Comparison of ENCODE assay signal across 15 cellular contexts in the genomic region with DNA sequence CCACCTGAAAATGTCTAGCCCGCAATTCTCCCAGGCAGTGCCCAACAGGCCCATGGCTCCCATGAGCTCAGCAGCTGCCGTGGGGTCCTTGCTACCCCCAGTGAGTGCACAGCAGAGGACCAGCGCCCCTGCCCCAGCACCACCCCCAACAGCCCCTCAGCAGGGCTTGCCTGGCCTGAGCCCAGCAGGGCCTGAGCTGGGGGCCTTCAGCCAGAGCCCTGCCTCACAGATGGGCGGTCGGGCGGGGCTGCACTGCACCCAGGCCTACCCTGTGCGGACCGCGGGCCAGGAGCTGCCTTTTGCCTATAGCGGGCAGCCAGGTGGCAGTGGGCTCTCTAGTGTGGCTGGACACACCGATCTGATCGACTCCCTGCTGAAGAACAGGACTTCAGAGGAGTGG. TPM values are rescaled to one million over a fixed set of nuclear protein-coding genes. Genes with fewer than 3 reads are reported as not detected.
DNase-seq lines count a peak whose midpoint lies in the region; ATAC-seq, FAIRE-seq and TF ChIP-seq lines count a peak whose summit lies in the region.
"Had no signal": no experiment of that assay in that cellular context is flagged by ENCODE, and none has a peak within 500 bp of the region (broad histone marks: within the 10 kb centered on the region; RNA-seq: fewer than 3 reads in every experiment).

No MANE protein-coding gene starts in this region.

- TF ChIP-seq EP300 in HepG2 (IDR thresholded peaks at IDR 0.05; ENCODE audit: low read depth in 2 of 2, low read length in 2 of 2): no peak
- TF ChIP-seq EP300 in HepG2 (CRISPR knock-in tag; IDR thresholded peaks at IDR 0.05; ENCODE audit: borderline replicate concordance): no peak

- in situ Hi-C loops in HepG2 (cut with HindIII; ENCODE audit: extremely low pct_ligation_motif_present, low pct_unique_long_range_greater_than_20kb): loop anchor here (25.0 kb wide), 1 partner anchor 313 kb away; no protein-coding TSS in a partner anchor

- no peak overlapping the region for H2AFZ ChIP-seq in HepG2 (ENCODE audit: low read length)
- H2AFZ ChIP-seq: GM23248 had no signal

- no peak for TF ChIP-seq RAD21 in HepG2 (CRISPR knock-in tag; IDR thresholded peaks at IDR 0.05)

- no peaks in the 10 kb centered on the region for H3K4me1 Mint-ChIP-seq in stimulated activated naive CD8-positive, alpha-beta T cell treated with anti-CD3 and anti-CD28 coated beads, Interleukin-15, amount 100 ng/mL, for 72 hours
- H3K4me1 Mint-ChIP-seq in stimulated activated effector memory CD8-positive, alpha-beta T cell treated with anti-CD3 and anti-CD28 coated beads, Interleukin-12 subunit alpha, Interleukin-12 subunit beta, amount 100 ng/mL, for 72 hours: no peaks in the 10 kb centered on the region
- no peaks in the 10 kb centered on the region for H3K4me1 Mint-ChIP-seq in nephron progenitor cell
- H3K4me1 Mint-ChIP-seq: CD4-positive, CD25-positive, alpha-beta regulatory T cell had no signal

- intact Hi-C loops in HepG2 (cut with micrococcal nuclease; ENCODE audit: unreplicated experiment): no loop called here
- intact Hi-C loops in esophagus squamous epithelium (cut with DNase I): no loop called here

- no peaks in the 10 kb centered on the region for H3K9me3 Mint-ChIP-seq in stimulated activated naive CD8-positive, alpha-beta T cell treated with anti-CD3 and anti-CD28 coated beads, Interleukin-15, amount 100 ng/mL, for 72 hours
- no peaks in the 10 kb centered on the region for H3K9me3 Mint-ChIP-seq in stimulated activated effector memory CD8-positive, alpha-beta T cell treated with anti-CD3 and anti-CD28 coated beads, Interleukin-12 subunit alpha, Interleukin-12 subunit beta, amount 100 ng/mL, for 72 hours
- no peaks in the 10 kb centered on the region for H3K9me3 Mint-ChIP-seq in nephron progenitor cell
- H3K9me3 Mint-ChIP-seq: CD4-positive, CD25-positive, alpha-beta regulatory T cell had no signal

- no peak for DNase-seq in stimulated activated naive CD8-positive, alpha-beta T cell treated with anti-CD3 and anti-CD28 coated beads, Interleukin-15, amount 100 ng/mL, for 72 hours
- no peak for DNase-seq in stimulated activated naive CD8-positive, alpha-beta T cell treated with anti-CD3 and anti-CD28 coated beads, Interleukin-15, Interleukin-2, amounts not matched to agents 100 U/mL and 50 U/mL, for 24 hours
- DNase-seq in HepG2 (ENCODE audit: low spot score) (no peak), NCI-H1105 (lab: John Stamatoyannopoulos, UW) (no peak), nephron progenitor cell (no peak), esophagus squamous epithelium (lab: John Stamatoyannopoulos, UW) (no peak)
- DNase-seq in stimulated activated effector memory CD8-positive, alpha-beta T cell treated with anti-CD3 and anti-CD28 coated beads, Interleukin-12 subunit alpha, Interleukin-12 subunit beta, amount 100 ng/mL, for 72 hours (ENCODE audit: low spot score in 2 of 2): no peak
- DNase-seq: ACHN; CD4-positive, CD25-positive, alpha-beta regulatory T cell; DMS53; GM23248; H7; IMR-90 had no signal

- no peaks in the 10 kb centered on the region for H3K79me2 ChIP-seq in HepG2 (ENCODE audit: insufficient read depth, low read length)

- no peaks in the 10 kb centered on the region for H3K9me3 ChIP-seq in HepG2 (ENCODE audit: low read length)
- no peaks in the 10 kb centered on the region for H3K9me3 ChIP-seq in esophagus squamous epithelium
- H3K9me3 ChIP-seq: BLaER1 treated with 17β-estradiol and CSF1 and Interleukin-3, amounts not matched to agents 10 nM and 100 nM had no signal

- CTCF ChIA-PET in HepG2 (lab: Yijun Ruan, JAX; ENCODE audit: low intra/inter-chr PET ratio, low total read pairs): no interaction called here

- no peak for TF ChIP-seq POLR2A in HepG2 (IDR thresholded peaks at IDR 0.05; ENCODE audit: insufficient read depth in 1 of 2, low read depth in 2 of 2, low read length in 2 of 2)
- TF ChIP-seq POLR2A in esophagus squamous epithelium (IDR thresholded peaks at IDR 0.05): no peak

- no peaks in the 10 kb centered on the region for H3K4me1 ChIP-seq in HepG2 (ENCODE audit: insufficient read depth, low read length)
- no peaks in the 10 kb centered on the region for H3K4me1 ChIP-seq in esophagus squamous epithelium

- H3K27ac Mint-ChIP-seq in stimulated activated naive CD8-positive, alpha-beta T cell treated with anti-CD3 and anti-CD28 coated beads, Interleukin-15, amount 100 ng/mL, for 72 hours: no peak overlapping the region
- peak overlapping the region; percentile 65 for H3K27ac Mint-ChIP-seq in stimulated activated effector memory CD8-positive, alpha-beta T cell treated with anti-CD3 and anti-CD28 coated beads, Interleukin-12 subunit alpha, Interleukin-12 subunit beta, amount 100 ng/mL, for 72 hours
- no peak overlapping the region for H3K27ac Mint-ChIP-seq in nephron progenitor cell
- H3K27ac Mint-ChIP-seq: CD4-positive, CD25-positive, alpha-beta regulatory T cell had no signal

- H3K27me3 ChIP-seq in HepG2 (ENCODE audit: control insufficient read depth in 1 of 2, insufficient read depth in 2 of 2, low read length in 2 of 2): no peaks in the 10 kb centered on the region
- H3K27me3 ChIP-seq in esophagus squamous epithelium: no peaks in the 10 kb centered on the region
- H3K27me3 ChIP-seq: BLaER1 treated with 17β-estradiol and CSF1 and Interleukin-3, amounts not matched to agents 10 nM and 100 nM had no signal

- ATAC-seq in stimulated activated naive CD8-positive, alpha-beta T cell treated with anti-CD3 and anti-CD28 coated beads, Interleukin-15, amount 100 ng/mL, for 72 hours: peak; percentile 46
- ATAC-seq in stimulated activated naive CD8-positive, alpha-beta T cell treated with anti-CD3 and anti-CD28 coated beads, Interleukin-15, Interleukin-2, amounts not matched to agents 100 U/mL and 50 U/mL, for 24 hours: no peak
- ATAC-seq in HepG2: peak; percentile 31; the same call in 1 of the 3 replicates
- peak; percentile 32 for ATAC-seq in stimulated activated effector memory CD8-positive, alpha-beta T cell treated with anti-CD3 and anti-CD28 coated beads, Interleukin-12 subunit alpha, Interleukin-12 subunit beta, amount 100 ng/mL, for 72 hours

- peaks cover 100% of the 10 kb centered on the region for H3K36me3 Mint-ChIP-seq in stimulated activated effector memory CD8-positive, alpha-beta T cell treated with anti-CD3 and anti-CD28 coated beads, Interleukin-12 subunit alpha, Interleukin-12 subunit beta, amount 100 ng/mL, for 72 hours
- H3K36me3 Mint-ChIP-seq in nephron progenitor cell (ENCODE audit: low read depth): peaks cover 85% of the 10 kb centered on the region

- H3K27ac ChIP-seq in HepG2 (ENCODE audit: extremely low read length, insufficient read depth, low read length): no peak overlapping the region
- no peak overlapping the region for H3K27ac ChIP-seq in esophagus squamous epithelium
- H3K27ac ChIP-seq: BLaER1 treated with 17β-estradiol and CSF1 and Interleukin-3, amounts not matched to agents 10 nM and 100 nM; GM23248 had no signal

- WGBS in HepG2 (ENCODE audit: low lambda C conversion rate): 100% methylated on average over 2 of the region's 12 CpGs
- WGBS in esophagus squamous epithelium, 2 donors: 90 to 100% methylated on average over 2 of the region's 12 CpGs

- H3K4me3 ChIP-seq in HepG2 (replicated peaks in 1 of 3; ENCODE audit: insufficient read depth in 1 of 3, low read depth in 2 of 3, low read length in 3 of 3) (no peak overlapping the region), esophagus squamous epithelium (no peak overlapping the region)
- H3K4me3 ChIP-seq: BLaER1 treated with 17β-estradiol and CSF1 and Interleukin-3, amounts not matched to agents 10 nM and 100 nM; GM23248 had no signal

- POLR2A ChIA-PET in HepG2 (lab: Yijun Ruan, JAX): no interaction called here

- H3K36me3 ChIP-seq in HepG2 (replicated peaks in 1 of 2; ENCODE audit: control insufficient read depth in 1 of 2, insufficient read depth in 2 of 2, low read length in 2 of 2): peaks cover 30 to 81% of the 10 kb centered on the region in 2 experiments
- peaks cover 22 to 100% (median 44%) of the 10 kb centered on the region in 3 donors for H3K36me3 ChIP-seq in esophagus squamous epithelium

- H3K27me3 Mint-ChIP-seq in stimulated activated naive CD8-positive, alpha-beta T cell treated with anti-CD3 and anti-CD28 coated beads, Interleukin-15, amount 100 ng/mL, for 72 hours: no peaks in the 10 kb centered on the region
- H3K27me3 Mint-ChIP-seq in nephron progenitor cell (ENCODE audit: low read depth, poor library complexity): peaks cover 3% of the 10 kb centered on the region
- H3K27me3 Mint-ChIP-seq: CD4-positive, CD25-positive, alpha-beta regulatory T cell had no signal

- H3K4me2 ChIP-seq in HepG2 (ENCODE audit: low read depth, low read length): no peak overlapping the region
- H3K4me2 ChIP-seq: BLaER1 treated with 17β-estradiol and CSF1 and Interleukin-3, amounts not matched to agents 10 nM and 100 nM had no signal

- H3K4me3 Mint-ChIP-seq in stimulated activated naive CD8-positive, alpha-beta T cell treated with anti-CD3 and anti-CD28 coated beads, Interleukin-15, amount 100 ng/mL, for 72 hours: no peak overlapping the region
- no peak overlapping the region for H3K4me3 Mint-ChIP-seq in stimulated activated effector memory CD8-positive, alpha-beta T cell treated with anti-CD3 and anti-CD28 coated beads, Interleukin-12 subunit alpha, Interleukin-12 subunit beta, amount 100 ng/mL, for 72 hours
- no peak overlapping the region for H3K4me3 Mint-ChIP-seq in nephron progenitor cell
- H3K4me3 Mint-ChIP-seq: CD4-positive, CD25-positive, alpha-beta regulatory T cell had no signal

- no TSS peak for BruUV-seq in HepG2 (replicated peaks; lab: Mats Ljungman, UMichigan)

- H4K20me1 ChIP-seq in HepG2 (ENCODE audit: insufficient read depth, low read length): no peaks in the 10 kb centered on the region

- FAIRE-seq in HepG2 (lab: Jason Lieb, UNC): no peak

- no peak overlapping the region for H3K9ac ChIP-seq in HepG2 (ENCODE audit: insufficient read depth, low read depth, low read length)
- H3K9ac ChIP-seq: BLaER1 treated with 17β-estradiol and CSF1 and Interleukin-3, amounts not matched to agents 10 nM and 100 nM; GM23248 had no signal

- TF ChIP-seq CTCF in HepG2 (CRISPR knock-in tag; IDR thresholded peaks at IDR 0.05): no peak
- TF ChIP-seq CTCF in nephron progenitor cell (IDR thresholded peaks at IDR 0.05): no peak
- TF ChIP-seq CTCF in esophagus squamous epithelium (IDR thresholded peaks at IDR 0.05): no peak

RNA-seq across cellular contexts. Expression of a gene that starts 19.3 kb away (rescaled TPM):
- total RNA-seq in HepG2 (2016; rRNA removed; fragmentation: Illumina TruSeq; extraction: Trizol) (0.35 TPM in 1 of 2 replicates, not detected in the other), esophagus squamous epithelium (1 to 10 TPM in 3 of 4 donors, not detected in 1; 4.6 to 6.9 (median 4.7) TPM)
- total RNA-seq in HepG2 (2016; cell fraction: cytosol; rRNA removed; fragmentation: Illumina TruSeq; extraction: Trizol; ENCODE audit: low read depth): not detected in 2 replicates
- total RNA-seq in HepG2 (2016; cell fraction: insoluble cytoplasmic fraction; rRNA removed; fragmentation: Illumina TruSeq; extraction: Trizol): 0.30 TPM in 1 of 2 replicates, not detected in the other
- total RNA-seq in HepG2 (2016; cell fraction: membrane; rRNA removed; fragmentation: Illumina TruSeq; extraction: Trizol): not detected in 2 replicates
- 0.56 TPM in 1 of 2 replicates, not detected in the other for total RNA-seq in HepG2 (2016; cell fraction: nucleus; rRNA removed; fragmentation: Illumina TruSeq; extraction: Trizol)
- polyA plus RNA-seq in HepG2 (2011; rRNA removed): not detected in 2 replicates
- not detected in 2 replicates for polyA plus RNA-seq in HepG2 (2011; cell fraction: cytosol; rRNA removed)
- 0.78 and 0.82 TPM in 2 replicates for polyA plus RNA-seq in HepG2 (2011; cell fraction: nucleus; rRNA removed)
- not detected in 2 replicates for polyA plus RNA-seq in HepG2 (2012)
- polyA plus RNA-seq in HepG2 (2016; cell fraction: cytosol; fragmentation: Illumina TruSeq; extraction: Trizol; ENCODE audit: low read depth): not detected in 2 replicates
- polyA plus RNA-seq in HepG2 (2016; cell fraction: insoluble cytoplasmic fraction; fragmentation: Illumina TruSeq; extraction: Trizol; ENCODE audit: low read depth): not detected in 2 replicates
- polyA plus RNA-seq in HepG2 (2016; cell fraction: membrane; fragmentation: Illumina TruSeq; extraction: Trizol; ENCODE audit: low read depth): not detected in 2 replicates
- 0.91 and 1.1 TPM in 2 replicates for polyA plus RNA-seq in HepG2 (2016; cell fraction: nucleus; fragmentation: Illumina TruSeq; extraction: Trizol; ENCODE audit: insufficient read depth, low read depth)
- polyA minus RNA-seq in HepG2 (2011; rRNA and poly(A)+ RNA removed; ENCODE audit: low replicate concordance): 0.44 and 0.47 TPM in 2 replicates
- polyA minus RNA-seq in HepG2 (2011; cell fraction: cytosol; rRNA and poly(A)+ RNA removed): not detected in 2 replicates
- not detected in 2 replicates for polyA minus RNA-seq in HepG2 (2011; cell fraction: nucleus; rRNA and poly(A)+ RNA removed)
- total RNA-seq: Daoy, IMR-90 had no signal

RNA-seq across cellular contexts. Expression of a gene that starts 32.2 kb away (rescaled TPM):
- total RNA-seq in HepG2 (2016; rRNA removed; fragmentation: Illumina TruSeq; extraction: Trizol) (69.2 and 93.5 TPM in 2 replicates), esophagus squamous epithelium (100 to 1,000 TPM in 1 of 4 donors, 10 to 100 TPM in 3; 68.5 to 119 (median 87.7) TPM)
- total RNA-seq in HepG2 (2016; cell fraction: cytosol; rRNA removed; fragmentation: Illumina TruSeq; extraction: Trizol; ENCODE audit: low read depth): 62.1 and 64.9 TPM in 2 replicates
- total RNA-seq in HepG2 (2016; cell fraction: insoluble cytoplasmic fraction; rRNA removed; fragmentation: Illumina TruSeq; extraction: Trizol): 62.4 and 88.8 TPM in 2 replicates
- 158 and 164 TPM in 2 replicates for total RNA-seq in HepG2 (2016; cell fraction: membrane; rRNA removed; fragmentation: Illumina TruSeq; extraction: Trizol)
- 79.6 and 99.8 TPM in 2 replicates for total RNA-seq in HepG2 (2016; cell fraction: nucleus; rRNA removed; fragmentation: Illumina TruSeq; extraction: Trizol)
- polyA plus RNA-seq in HepG2 (2011; rRNA removed): 130 and 170 TPM in 2 replicates
- 134 and 140 TPM in 2 replicates for polyA plus RNA-seq in HepG2 (2011; cell fraction: cytosol; rRNA removed)
- polyA plus RNA-seq in HepG2 (2011; cell fraction: nucleus; rRNA removed): 514 and 596 TPM in 2 replicates
- polyA plus RNA-seq in HepG2 (2012): 117 and 181 TPM in 2 replicates
- polyA plus RNA-seq in HepG2 (2016; cell fraction: cytosol; fragmentation: Illumina TruSeq; extraction: Trizol; ENCODE audit: low read depth): 82.9 and 88.8 TPM in 2 replicates
- 78.6 and 97.2 TPM in 2 replicates for polyA plus RNA-seq in HepG2 (2016; cell fraction: insoluble cytoplasmic fraction; fragmentation: Illumina TruSeq; extraction: Trizol; ENCODE audit: low read depth)
- polyA plus RNA-seq in HepG2 (2016; cell fraction: membrane; fragmentation: Illumina TruSeq; extraction: Trizol; ENCODE audit: low read depth): 156 and 172 TPM in 2 replicates
- 171 and 174 TPM in 2 replicates for polyA plus RNA-seq in HepG2 (2016; cell fraction: nucleus; fragmentation: Illumina TruSeq; extraction: Trizol; ENCODE audit: insufficient read depth, low read depth)
- polyA minus RNA-seq in HepG2 (2011; rRNA and poly(A)+ RNA removed; ENCODE audit: low replicate concordance): 166 and 188 TPM in 2 replicates
- polyA minus RNA-seq in HepG2 (2011; cell fraction: cytosol; rRNA and poly(A)+ RNA removed): 100 and 102 TPM in 2 replicates
- 118 and 140 TPM in 2 replicates for polyA minus RNA-seq in HepG2 (2011; cell fraction: nucleus; rRNA and poly(A)+ RNA removed)

RNA-seq across cellular contexts. Expression of a gene that starts 41.8 kb away (rescaled TPM):
- 10.0 and 12.1 TPM in 2 replicates for total RNA-seq in HepG2 (2016; rRNA removed; fragmentation: Illumina TruSeq; extraction: Trizol)
- 2.6 and 4.2 TPM in 2 replicates for total RNA-seq in HepG2 (2016; cell fraction: cytosol; rRNA removed; fragmentation: Illumina TruSeq; extraction: Trizol; ENCODE audit: low read depth)
- total RNA-seq in HepG2 (2016; cell fraction: insoluble cytoplasmic fraction; rRNA removed; fragmentation: Illumina TruSeq; extraction: Trizol): 9.9 and 10.9 TPM in 2 replicates
- total RNA-seq in HepG2 (2016; cell fraction: membrane; rRNA removed; fragmentation: Illumina TruSeq; extraction: Trizol): 7.3 and 7.7 TPM in 2 replicates
- total RNA-seq in HepG2 (2016; cell fraction: nucleus; rRNA removed; fragmentation: Illumina TruSeq; extraction: Trizol): 11.4 and 13.3 TPM in 2 replicates
- polyA plus RNA-seq in HepG2 (2011; rRNA removed): 9.5 and 10.8 TPM in 2 replicates
- 4.7 and 5.1 TPM in 2 replicates for polyA plus RNA-seq in HepG2 (2011; cell fraction: cytosol; rRNA removed)
- polyA plus RNA-seq in HepG2 (2011; cell fraction: nucleus; rRNA removed): 13.9 and 19.7 TPM in 2 replicates
- polyA plus RNA-seq in HepG2 (2012): 14.7 and 16.0 TPM in 2 replicates
- polyA plus RNA-seq in HepG2 (2016; cell fraction: cytosol; fragmentation: Illumina TruSeq; extraction: Trizol; ENCODE audit: low read depth): 0.51 and 0.53 TPM in 2 replicates
- polyA plus RNA-seq in HepG2 (2016; cell fraction: insoluble cytoplasmic fraction; fragmentation: Illumina TruSeq; extraction: Trizol; ENCODE audit: low read depth): 13.3 and 16.9 TPM in 2 replicates
- polyA plus RNA-seq in HepG2 (2016; cell fraction: membrane; fragmentation: Illumina TruSeq; extraction: Trizol; ENCODE audit: low read depth): 3.4 and 3.7 TPM in 2 replicates
- polyA plus RNA-seq in HepG2 (2016; cell fraction: nucleus; fragmentation: Illumina TruSeq; extraction: Trizol; ENCODE audit: insufficient read depth, low read depth): 17.9 and 20.0 TPM in 2 replicates
- polyA minus RNA-seq in HepG2 (2011; rRNA and poly(A)+ RNA removed; ENCODE audit: low replicate concordance): 10.5 TPM in 2 replicates
- 7.9 and 8.1 TPM in 2 replicates for polyA minus RNA-seq in HepG2 (2011; cell fraction: cytosol; rRNA and poly(A)+ RNA removed)
- 12.1 and 12.2 TPM in 2 replicates for polyA minus RNA-seq in HepG2 (2011; cell fraction: nucleus; rRNA and poly(A)+ RNA removed)
- total RNA-seq in esophagus squamous epithelium: 10 to 100 TPM; 16.6 to 29.0 (median 17.9) TPM

RNA-seq across cellular contexts. Expression of a gene that starts 46.3 kb away (rescaled TPM):
- total RNA-seq in HepG2 (2016; rRNA removed; fragmentation: Illumina TruSeq; extraction: Trizol): 160 and 161 TPM in 2 replicates
- total RNA-seq in HepG2 (2016; cell fraction: cytosol; rRNA removed; fragmentation: Illumina TruSeq; extraction: Trizol; ENCODE audit: low read depth): 45.2 and 49.8 TPM in 2 replicates
- total RNA-seq in HepG2 (2016; cell fraction: insoluble cytoplasmic fraction; rRNA removed; fragmentation: Illumina TruSeq; extraction: Trizol): 158 and 162 TPM in 2 replicates
- 63.1 and 66.1 TPM in 2 replicates for total RNA-seq in HepG2 (2016; cell fraction: membrane; rRNA removed; fragmentation: Illumina TruSeq; extraction: Trizol)
- total RNA-seq in HepG2 (2016; cell fraction: nucleus; rRNA removed; fragmentation: Illumina TruSeq; extraction: Trizol): 98.3 and 116 TPM in 2 replicates
- polyA plus RNA-seq in HepG2 (2011; rRNA removed): 90.9 and 126 TPM in 2 replicates
- 81.2 and 85.2 TPM in 2 replicates for polyA plus RNA-seq in HepG2 (2011; cell fraction: cytosol; rRNA removed)
- polyA plus RNA-seq in HepG2 (2011; cell fraction: nucleus; rRNA removed): 240 and 268 TPM in 2 replicates
- 80.8 and 157 TPM in 2 replicates for polyA plus RNA-seq in HepG2 (2012)
- 43.0 and 45.0 TPM in 2 replicates for polyA plus RNA-seq in HepG2 (2016; cell fraction: cytosol; fragmentation: Illumina TruSeq; extraction: Trizol; ENCODE audit: low read depth)
- polyA plus RNA-seq in HepG2 (2016; cell fraction: insoluble cytoplasmic fraction; fragmentation: Illumina TruSeq; extraction: Trizol; ENCODE audit: low read depth): 179 and 191 TPM in 2 replicates
- 48.5 and 49.4 TPM in 2 replicates for polyA plus RNA-seq in HepG2 (2016; cell fraction: membrane; fragmentation: Illumina TruSeq; extraction: Trizol; ENCODE audit: low read depth)
- 190 and 194 TPM in 2 replicates for polyA plus RNA-seq in HepG2 (2016; cell fraction: nucleus; fragmentation: Illumina TruSeq; extraction: Trizol; ENCODE audit: insufficient read depth, low read depth)
- polyA minus RNA-seq in HepG2 (2011; rRNA and poly(A)+ RNA removed; ENCODE audit: low replicate concordance): 245 and 268 TPM in 2 replicates
- polyA minus RNA-seq in HepG2 (2011; cell fraction: cytosol; rRNA and poly(A)+ RNA removed): 106 and 114 TPM in 2 replicates
- 238 and 284 TPM in 2 replicates for polyA minus RNA-seq in HepG2 (2011; cell fraction: nucleus; rRNA and poly(A)+ RNA removed)
- total RNA-seq in esophagus squamous epithelium: 100 to 1,000 TPM; 105 to 236 (median 149) TPM
